In genomic region chr10:43398939-43399871, GRCh38 we compare ENCODE assay signal across 8 cellular contexts. TPM values are rescaled to one million over a fixed set of nuclear protein-coding genes. Genes with fewer than 3 reads are reported as not detected.
A peak's percentile ranks its signal among the peaks of the same experiment; 100 is the strongest.
DNase-seq lines count a peak whose midpoint lies in the region; ATAC-seq, FAIRE-seq and TF ChIP-seq lines count a peak whose summit lies in the region.

No MANE protein-coding gene starts in this region.

- H3K79me2 ChIP-seq in HepG2 (ENCODE audit: insufficient read depth, low read length) = peaks cover 90% of the 10 kb centered on the region

- H3K27ac ChIP-seq in HepG2 (ENCODE audit: extremely low read length, insufficient read depth, low read length) = peak overlapping the region; percentile 99

- H3K36me3 ChIP-seq in HepG2 (replicated peaks in 1 of 2; ENCODE audit: control insufficient read depth in 1 of 2, insufficient read depth in 2 of 2, low read length in 2 of 2) = peaks cover 4 to 23% of the 10 kb centered on the region in 2 experiments

- no peaks in the 10 kb centered on the region for H3K9me3 ChIP-seq in HepG2 (ENCODE audit: low read length)

- TF ChIP-seq EP300 in HepG2 (IDR thresholded peaks at IDR 0.05; ENCODE audit: low read depth in 2 of 2, low read length in 2 of 2) = peak in 1 of 2 experiments; percentile 54; a peak in 1 of 4 replicates
- TF ChIP-seq EP300 in HepG2 (CRISPR knock-in tag; IDR thresholded peaks at IDR 0.05; ENCODE audit: borderline replicate concordance) = 0 out of 2 replicates have a peak, but pooled peaks have one; percentile 27

- 22% methylated on average over 3 of the region's 3 CpGs for WGBS in HepG2 (ENCODE audit: low lambda C conversion rate)

- CTCF ChIA-PET in activated CD8-positive, alpha-beta T cell treated with anti-CD3 and anti-CD28 coated beads, Interleukin-2, amount 10 ng/mL, durations not matched to agents 7 days and 5 days (lab: Charles Lee) = interaction anchor here (1.0 to 1.5 kb wide), 4 partner anchors 8 to 106 kb away, joined by 4 to 5 read pairs (median 4); no protein-coding TSS in a partner anchor
- CTCF ChIA-PET in HepG2 (lab: Yijun Ruan, JAX; ENCODE audit: low intra/inter-chr PET ratio, low total read pairs) = no interaction called here

- H3K4me3 Mint-ChIP-seq in activated CD8-positive, alpha-beta T cell treated with anti-CD3 and anti-CD28 coated beads, Interleukin-2, amount 10 ng/mL, durations not matched to agents 7 days and 5 days = peak overlapping the region; percentile 82

- H3K27ac Mint-ChIP-seq in activated CD8-positive, alpha-beta T cell treated with anti-CD3 and anti-CD28 coated beads, Interleukin-2, amount 10 ng/mL, durations not matched to agents 7 days and 5 days = peak overlapping the region; percentile 91

- H4K20me1 ChIP-seq in HepG2 (ENCODE audit: insufficient read depth, low read length) = peaks cover 82% of the 10 kb centered on the region

- peaks cover 79% of the 10 kb centered on the region for H3K4me1 ChIP-seq in HepG2 (ENCODE audit: insufficient read depth, low read length)

- H3K4me2 ChIP-seq in HepG2 (ENCODE audit: low read depth, low read length) = peak overlapping the region; percentile 73

- TF ChIP-seq POLR2A in HepG2 (IDR thresholded peaks at IDR 0.05; ENCODE audit: insufficient read depth in 1 of 2, low read depth in 2 of 2, low read length in 2 of 2) = 0 out of 4 replicates have a peak, but pooled peaks of 1 of the 2 experiments have one; percentile 18

- H3K4me3 ChIP-seq in HFF-Myc (replicated peaks; ENCODE audit: low read depth, low read length) (peak overlapping the region; percentile 72), HepG2 (replicated peaks in 1 of 3; ENCODE audit: insufficient read depth in 1 of 3, low read depth in 2 of 3, low read length in 3 of 3) (peak overlapping the region; percentile 55 to 79 (median 55); a peak in 5 of 6 replicates)

- BruUV-seq in HepG2 (replicated peaks; lab: Mats Ljungman, UMichigan) = no TSS peak

- TF ChIP-seq RAD21 in HepG2 (CRISPR knock-in tag; IDR thresholded peaks at IDR 0.05) = no peak

- peaks cover 82% of the 10 kb centered on the region for H3K36me3 Mint-ChIP-seq in activated CD8-positive, alpha-beta T cell treated with anti-CD3 and anti-CD28 coated beads, Interleukin-2, amount 10 ng/mL, durations not matched to agents 7 days and 5 days (ENCODE audit: low read depth)

- in situ Hi-C loops in HepG2 (cut with HindIII; ENCODE audit: extremely low pct_ligation_motif_present, low pct_unique_long_range_greater_than_20kb) = no loop called here

- POLR2A ChIA-PET in activated CD8-positive, alpha-beta T cell treated with anti-CD3 and anti-CD28 coated beads, Interleukin-2, amount 10 ng/mL, durations not matched to agents 7 days and 5 days (lab: Charles Lee) = interaction anchor here (0.9 to 8.7 kb wide), 2 partner anchors 8 to 21 kb away, joined by 3 to 179 read pairs; partner anchors contain the start of gene HNRNPF
- POLR2A ChIA-PET in HepG2 (lab: Yijun Ruan, JAX) = interaction anchor here (1.2 to 5.6 kb wide), 7 partner anchors 8 to 37 kb away, joined by 3 to 51 read pairs (median 16); partner anchors contain the start of genes HNRNPF and ZNF487

- no peaks in the 10 kb centered on the region for H3K27me3 Mint-ChIP-seq in activated CD8-positive, alpha-beta T cell treated with anti-CD3 and anti-CD28 coated beads, Interleukin-2, amount 10 ng/mL, durations not matched to agents 7 days and 5 days (ENCODE audit: low read depth)

- H3K9me3 Mint-ChIP-seq in activated CD8-positive, alpha-beta T cell treated with anti-CD3 and anti-CD28 coated beads, Interleukin-2, amount 10 ng/mL, durations not matched to agents 7 days and 5 days (ENCODE audit: insufficient read depth) = no peaks in the 10 kb centered on the region

- H2AFZ ChIP-seq in HepG2 (ENCODE audit: low read length) = no peak overlapping the region

- DNase-seq in AG08396 (ENCODE audit: low spot score) (peak; percentile 47), HFF-Myc (ENCODE audit: extremely low read depth, low read depth) (no peak), HepG2 (ENCODE audit: low spot score) (peak; percentile 79)
- DNase-seq in activated CD8-positive, alpha-beta T cell treated with anti-CD3 and anti-CD28 coated beads, Interleukin-2, amount 10 ng/mL, durations not matched to agents 7 days and 5 days = no peak
- no peak for DNase-seq in stimulated activated CD4-positive, alpha-beta T cell treated with anti-CD3 and anti-CD28 coated beads, Interleukin-4, amount 100 ng/mL, for 4 hours

- intact Hi-C loops in HepG2 (cut with micrococcal nuclease; ENCODE audit: unreplicated experiment) = loop anchor here (1.0 to 5.0 kb wide), 2 partner anchors 8 to 38 kb away; partner anchors contain the start of gene ZNF487

- H3K27me3 ChIP-seq in HepG2 (ENCODE audit: control insufficient read depth in 1 of 2, insufficient read depth in 2 of 2, low read length in 2 of 2) = no peaks in the 10 kb centered on the region; a peak in 1 of 5 replicates

- TF ChIP-seq CTCF in HFF-Myc (IDR thresholded peaks at IDR 0.05; ENCODE audit: low read depth, low read length, missing control alignments) (no peak), HepG2 (CRISPR knock-in tag; IDR thresholded peaks at IDR 0.05) (no peak)

- FAIRE-seq in HepG2 (lab: Jason Lieb, UNC) = peak; percentile 56

- peak overlapping the region; percentile 96 for H3K9ac ChIP-seq in HepG2 (ENCODE audit: insufficient read depth, low read depth, low read length)

- ATAC-seq in activated CD8-positive, alpha-beta T cell treated with anti-CD3 and anti-CD28 coated beads, Interleukin-2, amount 10 ng/mL, durations not matched to agents 7 days and 5 days = no peak
- peak; percentile 3 for ATAC-seq in HepG2
- ATAC-seq in HG02610 (IDR thresholded peaks at IDR 0.05; ENCODE audit: unreplicated experiment) = no peak
- no peak for ATAC-seq in HG02885 (IDR thresholded peaks at IDR 0.05; ENCODE audit: poor library complexity, unreplicated experiment)
- no peak for ATAC-seq in GM21447 (IDR thresholded peaks at IDR 0.05; ENCODE audit: unreplicated experiment)

- peaks cover 72% of the 10 kb centered on the region for H3K4me1 Mint-ChIP-seq in activated CD8-positive, alpha-beta T cell treated with anti-CD3 and anti-CD28 coated beads, Interleukin-2, amount 10 ng/mL, durations not matched to agents 7 days and 5 days (ENCODE audit: low read depth)

RNA-seq across cellular contexts. Expression of gene HNRNPF, which starts 9.8 kb away (rescaled TPM):
- 100 to 1,000 TPM; 512 to 515 TPM for total RNA-seq in activated CD8-positive, alpha-beta T cell treated with anti-CD3 and anti-CD28 coated beads, Interleukin-2, amount 10 ng/mL, durations not matched to agents 7 days and 5 days
- 308 and 449 TPM in 2 replicates for total RNA-seq in HepG2 (2016; rRNA removed; fragmentation: Illumina TruSeq; extraction: Trizol)
- 44.9 and 49.9 TPM in 2 replicates for total RNA-seq in HepG2 (2016; cell fraction: cytosol; rRNA removed; fragmentation: Illumina TruSeq; extraction: Trizol; ENCODE audit: low read depth)
- total RNA-seq in HepG2 (2016; cell fraction: insoluble cytoplasmic fraction; rRNA removed; fragmentation: Illumina TruSeq; extraction: Trizol) = 322 and 435 TPM in 2 replicates
- 123 and 131 TPM in 2 replicates for total RNA-seq in HepG2 (2016; cell fraction: membrane; rRNA removed; fragmentation: Illumina TruSeq; extraction: Trizol)
- 111 and 121 TPM in 2 replicates for total RNA-seq in HepG2 (2016; cell fraction: nucleus; rRNA removed; fragmentation: Illumina TruSeq; extraction: Trizol)
- polyA plus RNA-seq in HepG2 (2011; rRNA removed) = 166 and 177 TPM in 2 replicates
- 147 and 166 TPM in 2 replicates for polyA plus RNA-seq in HepG2 (2011; cell fraction: cytosol; rRNA removed)
- polyA plus RNA-seq in HepG2 (2011; cell fraction: nucleus; rRNA removed) = 137 and 153 TPM in 2 replicates
- 134 and 169 TPM in 2 replicates for polyA plus RNA-seq in HepG2 (2012)
- 19.5 and 22.4 TPM in 2 replicates for polyA plus RNA-seq in HepG2 (2016; cell fraction: cytosol; fragmentation: Illumina TruSeq; extraction: Trizol; ENCODE audit: low read depth)
- polyA plus RNA-seq in HepG2 (2016; cell fraction: insoluble cytoplasmic fraction; fragmentation: Illumina TruSeq; extraction: Trizol; ENCODE audit: low read depth) = 388 and 410 TPM in 2 replicates
- 49.0 and 51.7 TPM in 2 replicates for polyA plus RNA-seq in HepG2 (2016; cell fraction: membrane; fragmentation: Illumina TruSeq; extraction: Trizol; ENCODE audit: low read depth)
- 178 and 179 TPM in 2 replicates for polyA plus RNA-seq in HepG2 (2016; cell fraction: nucleus; fragmentation: Illumina TruSeq; extraction: Trizol; ENCODE audit: insufficient read depth, low read depth)
- polyA minus RNA-seq in HepG2 (2011; rRNA and poly(A)+ RNA removed; ENCODE audit: low replicate concordance) = 271 and 284 TPM in 2 replicates
- polyA minus RNA-seq in HepG2 (2011; cell fraction: cytosol; rRNA and poly(A)+ RNA removed) = 121 and 128 TPM in 2 replicates
- polyA minus RNA-seq in HepG2 (2011; cell fraction: nucleus; rRNA and poly(A)+ RNA removed) = 64.2 and 75.8 TPM in 2 replicates

RNA-seq across cellular contexts. Expression of gene FXYD4, which starts 27.8 kb away (rescaled TPM):
- not detected for total RNA-seq in activated CD8-positive, alpha-beta T cell treated with anti-CD3 and anti-CD28 coated beads, Interleukin-2, amount 10 ng/mL, durations not matched to agents 7 days and 5 days
- not detected in 2 replicates for total RNA-seq in HepG2 (2016; rRNA removed; fragmentation: Illumina TruSeq; extraction: Trizol)
- not detected in 2 replicates for total RNA-seq in HepG2 (2016; cell fraction: cytosol; rRNA removed; fragmentation: Illumina TruSeq; extraction: Trizol; ENCODE audit: low read depth)
- not detected in 2 replicates for total RNA-seq in HepG2 (2016; cell fraction: insoluble cytoplasmic fraction; rRNA removed; fragmentation: Illumina TruSeq; extraction: Trizol)
- not detected in 2 replicates for total RNA-seq in HepG2 (2016; cell fraction: membrane; rRNA removed; fragmentation: Illumina TruSeq; extraction: Trizol)
- not detected in 2 replicates for total RNA-seq in HepG2 (2016; cell fraction: nucleus; rRNA removed; fragmentation: Illumina TruSeq; extraction: Trizol)
- polyA plus RNA-seq in HepG2 (2011; rRNA removed) = not detected in 2 replicates
- not detected in 2 replicates for polyA plus RNA-seq in HepG2 (2011; cell fraction: cytosol; rRNA removed)
- polyA plus RNA-seq in HepG2 (2011; cell fraction: nucleus; rRNA removed) = not detected in 2 replicates
- polyA plus RNA-seq in HepG2 (2012) = not detected in 2 replicates
- not detected in 2 replicates for polyA plus RNA-seq in HepG2 (2016; cell fraction: cytosol; fragmentation: Illumina TruSeq; extraction: Trizol; ENCODE audit: low read depth)
- not detected in 2 replicates for polyA plus RNA-seq in HepG2 (2016; cell fraction: insoluble cytoplasmic fraction; fragmentation: Illumina TruSeq; extraction: Trizol; ENCODE audit: low read depth)
- not detected in 2 replicates for polyA plus RNA-seq in HepG2 (2016; cell fraction: membrane; fragmentation: Illumina TruSeq; extraction: Trizol; ENCODE audit: low read depth)
- polyA plus RNA-seq in HepG2 (2016; cell fraction: nucleus; fragmentation: Illumina TruSeq; extraction: Trizol; ENCODE audit: insufficient read depth, low read depth) = not detected in 2 replicates
- 0.21 TPM in 1 of 2 replicates, not detected in the other for polyA minus RNA-seq in HepG2 (2011; rRNA and poly(A)+ RNA removed; ENCODE audit: low replicate concordance)
- polyA minus RNA-seq in HepG2 (2011; cell fraction: cytosol; rRNA and poly(A)+ RNA removed) = not detected in 2 replicates
- polyA minus RNA-seq in HepG2 (2011; cell fraction: nucleus; rRNA and poly(A)+ RNA removed) = not detected in 2 replicates

RNA-seq across cellular contexts. Expression of gene ZNF487, which starts 37.7 kb away (rescaled TPM):
- total RNA-seq in activated CD8-positive, alpha-beta T cell treated with anti-CD3 and anti-CD28 coated beads, Interleukin-2, amount 10 ng/mL, durations not matched to agents 7 days and 5 days = 1 to 10 TPM; 4.8 to 5.2 TPM
- 6.1 and 7.4 TPM in 2 replicates for total RNA-seq in HepG2 (2016; rRNA removed; fragmentation: Illumina TruSeq; extraction: Trizol)
- 3.3 and 6.4 TPM in 2 replicates for total RNA-seq in HepG2 (2016; cell fraction: cytosol; rRNA removed; fragmentation: Illumina TruSeq; extraction: Trizol; ENCODE audit: low read depth)
- 6.3 and 8.8 TPM in 2 replicates for total RNA-seq in HepG2 (2016; cell fraction: insoluble cytoplasmic fraction; rRNA removed; fragmentation: Illumina TruSeq; extraction: Trizol)
- 5.5 and 7.7 TPM in 2 replicates for total RNA-seq in HepG2 (2016; cell fraction: membrane; rRNA removed; fragmentation: Illumina TruSeq; extraction: Trizol)
- 3.5 and 6.0 TPM in 2 replicates for total RNA-seq in HepG2 (2016; cell fraction: nucleus; rRNA removed; fragmentation: Illumina TruSeq; extraction: Trizol)
- polyA plus RNA-seq in HepG2 (2011; rRNA removed) = 6.6 and 8.8 TPM in 2 replicates
- 3.6 and 5.2 TPM in 2 replicates for polyA plus RNA-seq in HepG2 (2011; cell fraction: cytosol; rRNA removed)
- polyA plus RNA-seq in HepG2 (2011; cell fraction: nucleus; rRNA removed) = 1.8 and 13.7 TPM in 2 replicates
- polyA plus RNA-seq in HepG2 (2012) = 2.6 and 3.3 TPM in 2 replicates
- polyA plus RNA-seq in HepG2 (2016; cell fraction: cytosol; fragmentation: Illumina TruSeq; extraction: Trizol; ENCODE audit: low read depth) = 5.4 and 5.7 TPM in 2 replicates
- polyA plus RNA-seq in HepG2 (2016; cell fraction: insoluble cytoplasmic fraction; fragmentation: Illumina TruSeq; extraction: Trizol; ENCODE audit: low read depth) = 5.9 and 7.2 TPM in 2 replicates
- 6.0 and 8.7 TPM in 2 replicates for polyA plus RNA-seq in HepG2 (2016; cell fraction: membrane; fragmentation: Illumina TruSeq; extraction: Trizol; ENCODE audit: low read depth)
- 4.2 and 8.8 TPM in 2 replicates for polyA plus RNA-seq in HepG2 (2016; cell fraction: nucleus; fragmentation: Illumina TruSeq; extraction: Trizol; ENCODE audit: insufficient read depth, low read depth)
- polyA minus RNA-seq in HepG2 (2011; rRNA and poly(A)+ RNA removed; ENCODE audit: low replicate concordance) = 3.5 and 7.7 TPM in 2 replicates
- polyA minus RNA-seq in HepG2 (2011; cell fraction: cytosol; rRNA and poly(A)+ RNA removed) = 1.1 and 1.7 TPM in 2 replicates
- 4.8 and 6.7 TPM in 2 replicates for polyA minus RNA-seq in HepG2 (2011; cell fraction: nucleus; rRNA and poly(A)+ RNA removed)

Comparison
In these comparisons a context has a peak if more than half of its experiments do, and no peak if none do; other contexts are left out.
1. DNase-seq: peak in AG08396 (single experiment) and HepG2 (single experiment); none in HFF-Myc (single experiment), activated CD8-positive, alpha-beta T cell treated with anti-CD3 and anti-CD28 coated beads, Interleukin-2, amount 10 ng/mL, durations not matched to agents 7 days and 5 days (single experiment) and stimulated activated CD4-positive, alpha-beta T cell treated with anti-CD3 and anti-CD28 coated beads, Interleukin-4, amount 100 ng/mL, for 4 hours (0 of 2).